ENCODE assay signal across 9 cellular contexts in the genomic region with DNA sequence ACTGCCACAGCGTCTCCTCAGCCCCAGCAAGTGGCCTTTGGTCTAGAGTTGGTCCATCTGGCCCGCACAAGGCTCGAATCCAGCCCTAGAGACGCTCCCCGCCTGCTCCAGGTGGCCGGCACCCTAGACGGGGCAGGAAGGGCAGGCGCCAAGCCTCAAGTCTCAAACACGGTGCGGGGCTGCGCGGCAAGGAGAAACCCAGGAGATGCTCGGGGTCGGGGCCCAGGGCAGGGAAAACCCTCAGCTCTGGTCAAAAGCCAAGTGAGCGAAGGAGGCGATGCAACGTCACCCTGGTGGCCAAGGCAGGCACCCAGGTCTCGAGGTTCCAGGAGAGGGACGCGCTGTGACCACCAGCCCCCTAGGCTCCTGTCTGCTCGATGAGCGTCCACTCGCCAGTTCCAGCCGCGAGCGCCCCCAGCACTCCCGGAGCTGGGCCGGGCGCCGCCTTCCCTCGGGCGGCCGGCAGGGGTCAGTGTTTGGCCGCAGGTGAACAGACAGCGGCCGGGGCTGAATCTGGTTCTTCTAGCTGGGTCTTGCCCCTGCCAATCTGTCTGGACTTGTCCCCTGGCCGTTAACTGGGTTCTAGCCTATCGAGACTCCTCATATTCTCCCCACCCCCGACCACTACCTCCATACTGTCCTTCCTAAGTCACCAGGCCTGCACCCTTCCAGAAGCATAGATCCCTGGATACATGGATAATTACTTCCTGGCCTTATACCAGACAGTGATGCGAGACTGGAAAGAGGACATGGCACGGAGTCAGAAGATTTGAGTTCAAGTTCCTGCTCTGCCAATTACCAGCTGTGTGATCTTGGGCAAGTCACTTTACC. TPM values are rescaled to one million over a fixed set of nuclear protein-coding genes. Genes with fewer than 3 reads are reported as not detected.
DNase-seq lines count a peak whose midpoint lies in the region; ATAC-seq and TF ChIP-seq lines count a peak whose summit lies in the region.
"Had no signal": no experiment of that assay in that cellular context is flagged by ENCODE, and none has a peak within 500 bp of the region (broad histone marks: within the 10 kb centered on the region; RNA-seq: fewer than 3 reads in every experiment).

No MANE protein-coding gene starts in this region.

- TF ChIP-seq POLR2A in right lobe of liver (IDR thresholded peaks at IDR 0.05), result no peak

- no peaks in the 10 kb centered on the region for H3K27me3 ChIP-seq in right lobe of liver

- 5% methylated on average over 8 of the region's 41 CpGs for WGBS in right lobe of liver (ENCODE audit: insufficient coverage, low coverage, low lambda C conversion rate, missing lambda C conversion rate)

- no peaks in the 10 kb centered on the region for H3K9me3 ChIP-seq in right lobe of liver

- no peaks in the 10 kb centered on the region for H3K4me1 ChIP-seq in right lobe of liver

- intact Hi-C loops in right lobe of liver (cut with DNase I), result loop anchor here in 1 of 2 donors (10.0 kb wide), 2 partner anchors 106 to 206 kb away; no protein-coding TSS in a partner anchor

- TF ChIP-seq CTCF in right lobe of liver (IDR thresholded peaks at IDR 0.05), result peak in 3 of 4 donors; percentile 83 to 96 (median 95)

- DNase-seq in COLO668 (lab: John Stamatoyannopoulos, UW; ENCODE audit: unreplicated experiment) (peak; percentile 53), NCI-H460 (ENCODE audit: extremely low read depth, low read depth) (peak; percentile 58), dermis blood vessel endothelial cell (peak; percentile 72), right lobe of liver (peak; percentile 66 to 70 (median 67))
- DNase-seq in activated CD4-positive, alpha-beta T cell treated with anti-CD3 and anti-CD28 coated beads, Interleukin-2, amount 50 U/mL, for 1 hour, result peak; percentile 69
- peak; percentile 19 to 67 (median 56) for DNase-seq in stimulated activated CD4-positive, alpha-beta T cell treated with anti-CD3 and anti-CD28 coated beads, TNF-alpha, amount 100 ng/mL, for 48 hours (ENCODE audit: low read depth in 3 of 3)

- no peaks in the 10 kb centered on the region for H3K36me3 ChIP-seq in right lobe of liver

- no peak overlapping the region for H3K4me3 ChIP-seq in right lobe of liver

- ATAC-seq in HG02610 (IDR thresholded peaks at IDR 0.05; ENCODE audit: unreplicated experiment), result peak; percentile 64
- peak; percentile 93 to 98 (median 96) for ATAC-seq in right lobe of liver
- no peak for ATAC-seq in HG03159 (IDR thresholded peaks at IDR 0.05; ENCODE audit: unreplicated experiment)

- no peak overlapping the region for H3K27ac ChIP-seq in right lobe of liver

RNA-seq across cellular contexts. Expression of gene PRAC1, which starts 44.0 kb away (rescaled TPM):
- not detected in 2 replicates for total RNA-seq in NCI-H460 (2014; rRNA removed; shearing (Covaris generic))
- polyA plus RNA-seq in NCI-H460 (2014; cell fraction: nucleus; rRNA removed), result not detected in 2 replicates
- not detected in 2 replicates for total RNA-seq in dermis blood vessel endothelial cell
- not detected for total RNA-seq in right lobe of liver
- total RNA-seq: activated CD8-positive, alpha-beta memory T cell treated with anti-CD3 and anti-CD28 coated beads for 36 hours had no signal

RNA-seq across cellular contexts. Expression of gene PRAC2, which starts 44.6 kb away (rescaled TPM):
- total RNA-seq in NCI-H460 (2014; rRNA removed; shearing (Covaris generic)), result not detected in 2 replicates
- polyA plus RNA-seq in NCI-H460 (2014; cell fraction: nucleus; rRNA removed), result not detected in 2 replicates
- not detected in 2 replicates for total RNA-seq in dermis blood vessel endothelial cell
- not detected for total RNA-seq in right lobe of liver
- total RNA-seq: activated CD8-positive, alpha-beta memory T cell treated with anti-CD3 and anti-CD28 coated beads for 36 hours had no signal

RNA-seq across cellular contexts. Expression of gene HOXB13, which starts 50.2 kb away (rescaled TPM):
- total RNA-seq in NCI-H460 (2014; rRNA removed; shearing (Covaris generic)), result 1.9 and 2.0 TPM in 2 replicates
- polyA plus RNA-seq in NCI-H460 (2014; cell fraction: nucleus; rRNA removed), result 0.99 and 1.7 TPM in 2 replicates
- total RNA-seq in dermis blood vessel endothelial cell (not detected in 2 replicates), right lobe of liver (not detected)
- total RNA-seq: activated CD8-positive, alpha-beta memory T cell treated with anti-CD3 and anti-CD28 coated beads for 36 hours had no signal

RNA-seq across cellular contexts. Expression of gene HOXB9, which starts 52.2 kb away (rescaled TPM):
- 22.2 and 24.7 TPM in 2 replicates for total RNA-seq in NCI-H460 (2014; rRNA removed; shearing (Covaris generic))
- 13.4 and 13.8 TPM in 2 replicates for polyA plus RNA-seq in NCI-H460 (2014; cell fraction: nucleus; rRNA removed)
- 0.47 and 1.0 TPM in 2 replicates for total RNA-seq in dermis blood vessel endothelial cell
- total RNA-seq in right lobe of liver, result not detected
